Comparison of ENCODE assay signal across 1 cellular context in the genomic region with DNA sequence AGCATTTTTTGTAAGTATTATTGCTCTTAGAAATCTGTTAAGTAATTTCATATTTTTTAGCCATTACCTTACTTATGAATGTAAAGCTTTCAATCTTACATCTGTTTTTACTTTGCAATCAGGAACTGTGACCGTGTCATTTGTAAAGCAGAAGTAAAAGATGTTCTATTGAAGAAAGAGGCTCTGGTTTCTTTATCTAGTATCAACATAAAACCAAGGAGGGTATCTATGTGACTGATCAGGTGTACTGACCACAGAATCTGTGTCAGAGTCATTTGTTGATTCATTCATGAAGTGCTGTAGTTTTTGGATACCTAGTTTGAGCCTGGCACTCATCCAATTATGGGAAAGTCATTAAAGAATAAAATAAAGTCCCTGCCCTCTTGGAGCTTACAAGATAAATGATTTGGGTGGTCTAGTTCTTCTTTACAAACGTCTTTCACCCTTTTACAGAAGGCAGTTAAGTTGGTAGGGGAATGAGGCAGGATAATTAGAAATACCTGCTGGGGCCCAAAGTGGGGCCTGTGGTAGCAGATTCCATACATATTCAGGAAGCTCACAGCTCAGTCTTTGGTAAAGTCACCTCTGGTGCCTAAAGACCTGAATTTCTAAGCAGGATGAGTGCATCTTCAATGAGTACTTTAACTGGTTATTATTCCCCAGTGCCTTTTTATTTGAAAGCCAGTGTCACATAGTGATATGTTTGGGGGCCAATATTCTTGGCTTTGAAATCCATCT.
TF ChIP-seq lines count a peak whose summit lies in the region.

No MANE protein-coding gene starts in this region.

TF ChIP-seq in WTC11, 78 proteins besides CTCF, POLR2A, EP300 and RAD21 (continued from another document):
- TF ChIP-seq, protein P1, sequence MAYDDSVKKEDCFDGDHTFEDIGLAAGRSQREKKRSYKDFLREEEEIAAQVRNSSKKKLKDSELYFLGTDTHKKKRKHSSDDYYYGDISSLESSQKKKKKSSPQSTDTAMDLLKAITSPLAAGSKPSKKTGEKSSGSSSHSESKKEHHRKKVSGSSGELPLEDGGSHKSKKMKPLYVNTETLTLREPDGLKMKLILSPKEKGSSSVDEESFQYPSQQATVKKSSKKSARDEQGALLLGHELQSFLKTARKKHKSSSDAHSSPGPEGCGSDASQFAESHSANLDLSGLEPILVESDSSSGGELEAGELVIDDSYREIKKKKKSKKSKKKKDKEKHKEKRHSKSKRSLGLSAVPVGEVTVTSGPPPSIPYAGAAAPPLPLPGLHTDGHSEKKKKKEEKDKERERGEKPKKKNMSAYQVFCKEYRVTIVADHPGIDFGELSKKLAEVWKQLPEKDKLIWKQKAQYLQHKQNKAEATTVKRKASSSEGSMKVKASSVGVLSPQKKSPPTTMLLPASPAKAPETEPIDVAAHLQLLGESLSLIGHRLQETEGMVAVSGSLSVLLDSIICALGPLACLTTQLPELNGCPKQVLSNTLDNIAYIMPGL (CRISPR knock-in tag; IDR thresholded peaks at IDR 0.05): no peak
